ENCODE assay signal across 14 cellular contexts in genomic region chr9:134320195-134320885, GRCh38. TPM values are rescaled to one million over a fixed set of nuclear protein-coding genes. Genes with fewer than 3 reads are reported as not detected.
DNase-seq lines count a peak whose midpoint lies in the region; ATAC-seq, FAIRE-seq and TF ChIP-seq lines count a peak whose summit lies in the region.
"Had no signal": no experiment of that assay in that cellular context is flagged by ENCODE, and none has a peak within 500 bp of the region (broad histone marks: within the 10 kb centered on the region; RNA-seq: fewer than 3 reads in every experiment).

No MANE protein-coding gene starts in this region.

- no peak overlapping the region for H2BK120ac ChIP-seq in H1 (replicated peaks; ENCODE audit: low read depth, low read length)

- WGBS in H1 (ENCODE audit: extremely low coverage in 1 of 2, insufficient coverage in 1 of 2, insufficient read length in 1 of 2, insufficient replicate concordance in 2 of 2, low coverage in 1 of 2, low lambda C conversion rate in 2 of 2, missing lambda C conversion rate in 1 of 2), 2 experiments = 92% methylated on average over 20 of the region's 20 CpGs; no CpG with 5 or more reads in 1 of the 2 experiments
- WGBS in spleen, 5 donors = 77 to 91% (median 84%) methylated on average over 19 to 20 of the region's 20 CpGs

- peak overlapping the region; percentile 29; the same call in 1 of the 2 replicates for H2BK5ac ChIP-seq in H1 (ENCODE audit: low read depth, low read length)

- peak overlapping the region; percentile 36 for H4K5ac ChIP-seq in H1 (ENCODE audit: insufficient read length, low read depth, low read length)

- H3K36me3 ChIP-seq in H1 (ENCODE audit: control insufficient read depth in 2 of 4, insufficient read depth in 4 of 4, low read length in 3 of 4) (no peaks in the 10 kb centered on the region), lower lobe of right lung (no peaks in the 10 kb centered on the region), spleen (no peaks in the 10 kb centered on the region), PC-9 (ENCODE audit: low read depth) (no peaks in the 10 kb centered on the region)

- H4K91ac ChIP-seq in H1 (replicated peaks; ENCODE audit: insufficient read length, low read length) = peak overlapping the region; percentile 97

- H2BK12ac ChIP-seq in H1 (ENCODE audit: low read depth, low read length) = no peak overlapping the region; the same call in 1 of the 2 replicates

- H4K8ac ChIP-seq in H1 (ENCODE audit: extremely low read depth, insufficient read depth, low read length) = no peak overlapping the region

- no peak overlapping the region for H3K14ac ChIP-seq in H1 (ENCODE audit: insufficient read length)

- ATAC-seq in lower lobe of right lung (no peak), HG03457 (IDR thresholded peaks at IDR 0.05; ENCODE audit: unreplicated experiment) (no peak), GM21619 (IDR thresholded peaks at IDR 0.05; ENCODE audit: unreplicated experiment) (no peak)

- H3K79me1 ChIP-seq in H1 (ENCODE audit: low read depth, low read length) = no peaks in the 10 kb centered on the region

- no peak overlapping the region for H3K27ac ChIP-seq in H1 (ENCODE audit: low read depth, low read length)
- no peak overlapping the region for H3K27ac ChIP-seq in lower lobe of right lung
- H3K27ac ChIP-seq in spleen = peak overlapping the region in 5 of 8 donors; percentile 14 to 56 (median 36)
- no peak overlapping the region for H3K27ac ChIP-seq in PC-9

- peaks cover 0 to 6% (median 2%) of the 10 kb centered on the region in 4 experiments; a peak in 3 of 7 replicates for H3K27me3 ChIP-seq in H1 (replicated peaks in 1 of 4; ENCODE audit: control insufficient read depth in 3 of 4, extremely low read depth in 1 of 4, insufficient read depth in 3 of 4, low read length in 3 of 4)
- no peaks in the 10 kb centered on the region for H3K27me3 ChIP-seq in lower lobe of right lung (ENCODE audit: low read depth)
- H3K27me3 ChIP-seq in spleen (replicated peaks in 1 of 7) = peaks cover 0 to 10% (median 0%) of the 10 kb centered on the region in 7 donors
- H3K27me3 ChIP-seq in PC-9 (ENCODE audit: insufficient read depth, low read depth) = no peaks in the 10 kb centered on the region

- POLR2A ChIA-PET in H1 (lab: Charles Lee; ENCODE audit: partially characterized antibody) = interaction anchor here (1.1 kb wide), 1 partner anchor 20 kb away, joined by 3 read pairs; no protein-coding TSS in a partner anchor
- POLR2A ChIA-PET in PC-9 (lab: Charles Lee; ENCODE audit: unreplicated experiment) = no interaction called here

- H3F3A ChIP-seq in PC-9 (ENCODE audit: insufficient read depth, low read depth) = peaks cover 12% of the 10 kb centered on the region; the same call in 1 of the 2 replicates

- 0 out of 2 replicates have a peak overlapping the region, but pooled peaks have one; percentile 78 for H2AFZ ChIP-seq in H1 (ENCODE audit: low read length)
- no peak overlapping the region for H2AFZ ChIP-seq in PC-9

- H3K4me2 ChIP-seq in H1 (ENCODE audit: insufficient read depth in 1 of 2, low read depth in 2 of 2, low read length in 2 of 2) = 0 out of 4 replicates have a peak overlapping the region, but pooled peaks of 1 of the 2 experiments have one; percentile 19
- H3K4me2 ChIP-seq in PC-9 = no peak overlapping the region

- peak overlapping the region; percentile 21 for H3K4ac ChIP-seq in H1 (replicated peaks; ENCODE audit: insufficient read length, low read depth, low read length)

- no peak overlapping the region for H2BK20ac ChIP-seq in H1 (ENCODE audit: low read length)

- H3K9me3 ChIP-seq in H1 (ENCODE audit: insufficient read depth in 2 of 2, low read depth in 1 of 2, low read length in 1 of 2) (no peaks in the 10 kb centered on the region), lower lobe of right lung (no peaks in the 10 kb centered on the region), spleen (no peaks in the 10 kb centered on the region), PC-9 (ENCODE audit: insufficient read depth, low read depth) (no peaks in the 10 kb centered on the region)

- no peak overlapping the region for H3K23ac ChIP-seq in H1 (ENCODE audit: insufficient read length)

- no TSS peak for BruUV-seq in PC-9 (replicated peaks; lab: Mats Ljungman, UMichigan)

- no peak overlapping the region for H2BK15ac ChIP-seq in H1 (ENCODE audit: low read length)

- intact Hi-C loops in lower lobe of right lung (cut with DNase I) = no loop called here
- intact Hi-C loops in spleen (cut with DNase I; ENCODE audit: low total_unique reads) = loop anchor here (10.0 kb wide), 1 partner anchor 146 kb away; no protein-coding TSS in a partner anchor
- intact Hi-C loops in PC-9 (cut with micrococcal nuclease; ENCODE audit: unreplicated experiment) = no loop called here

- no peak overlapping the region for H3K9ac ChIP-seq in H1 (replicated peaks in 1 of 4; ENCODE audit: extremely low read depth in 1 of 4, low read depth in 3 of 4, low read length in 3 of 4)

- no peaks in the 10 kb centered on the region for H3K9me2 ChIP-seq in PC-9 (ENCODE audit: insufficient read depth)

- TF ChIP-seq RAD21 in H1 (IDR thresholded peaks at IDR 0.05 in 1 of 2, conservative IDR thresholded peaks at IDR 0.05 in 1 of 2; ENCODE audit: low read depth in 2 of 2, low read length in 2 of 2) = no peak

- CTCF ChIA-PET in H1 (lab: Charles Lee; ENCODE audit: partially characterized antibody) = interaction anchor here (0.9 to 2.6 kb wide), 8 partner anchors 9 to 149 kb away, joined by 3 to 6 read pairs (median 4); no protein-coding TSS in a partner anchor
- CTCF ChIA-PET in PC-9 (lab: Charles Lee) = interaction anchor here (0.6 kb wide), 2 partner anchors 517 to 582 kb away, joined by 3 to 11 read pairs; partner anchors contain the start of gene SARDH

- no peak for TF ChIP-seq EP300 in H1 (IDR thresholded peaks at IDR 0.05; ENCODE audit: borderline replicate concordance in 1 of 2, low read depth in 2 of 2, low read length in 2 of 2)

- H3K4me3 ChIP-seq in H1 (ENCODE audit: extremely low read depth in 1 of 4, insufficient read depth in 2 of 4, low read depth in 3 of 4, low read length in 4 of 4) (no peak overlapping the region), lower lobe of right lung (no peak overlapping the region), spleen (no peak overlapping the region), PC-9 (no peak overlapping the region)

- peaks cover 0 to 29% (median 18%) of the 10 kb centered on the region in 4 experiments; a peak in 6 of 7 replicates for H3K4me1 ChIP-seq in H1 (replicated peaks in 1 of 4; ENCODE audit: control insufficient read depth in 3 of 4, insufficient read depth in 4 of 4, low read length in 3 of 4)
- H3K4me1 ChIP-seq in lower lobe of right lung = peaks cover 14% of the 10 kb centered on the region
- H3K4me1 ChIP-seq in spleen = peaks cover 0 to 79% (median 28%) of the 10 kb centered on the region in 6 donors
- H3K4me1 ChIP-seq in PC-9 (replicated peaks; ENCODE audit: insufficient read depth) = peaks cover 8% of the 10 kb centered on the region

- peak overlapping the region; percentile 68 for H3K18ac ChIP-seq in H1 (ENCODE audit: extremely low read depth, low read length)

- TF ChIP-seq CTCF in H1 (IDR thresholded peaks at IDR 0.05; ENCODE audit: control extremely low read depth in 1 of 3, insufficient read depth in 1 of 3, low read depth in 1 of 3, low read length in 3 of 3) (no peak), lower lobe of right lung (IDR thresholded peaks at IDR 0.05) (no peak), spleen (IDR thresholded peaks at IDR 0.05 in 8 of 11, conservative IDR thresholded peaks at IDR 0.05 in 3 of 11) (no peak), PC-9 (conservative IDR thresholded peaks at IDR 0.05) (no peak)

- FAIRE-seq in H1 (lab: Jason Lieb, UNC) = no peak
- FAIRE-seq: endothelial cell of umbilical vein, GM12892, islet of Langerhans had no signal

- peaks cover 0 to 2% of the 10 kb centered on the region in 2 experiments for H4K20me1 ChIP-seq in H1 (replicated peaks in 1 of 2; ENCODE audit: control insufficient read depth in 1 of 2, insufficient read depth in 2 of 2, low read length in 2 of 2)
- no peaks in the 10 kb centered on the region for H4K20me1 ChIP-seq in PC-9 (ENCODE audit: insufficient read depth)

- peaks cover 3% of the 10 kb centered on the region; the same call in 1 of the 2 replicates for H3K23me2 ChIP-seq in H1 (ENCODE audit: low read depth, low read length)

- H3K56ac ChIP-seq in H1 (replicated peaks; ENCODE audit: insufficient read length, low read depth, low read length) = no peak overlapping the region

- peak; percentile 24 for DNase-seq in activated CD4-positive, alpha-beta T cell treated with anti-CD3 and anti-CD28 coated beads for 48 hours
- no peak for DNase-seq in activated CD4-positive, alpha-beta T cell treated with anti-CD3 and anti-CD28 coated beads for 1 hour
- DNase-seq in H1 (ENCODE audit: low read depth in 1 of 2, low spot score in 2 of 2) (no peak), lower lobe of right lung (peak; percentile 39), spleen (peak; percentile 74), PC-9 (no peak)
- DNase-seq: CD4-positive, alpha-beta memory T cell; NCI-H1417 treated with DMSO at 0.1 percent for 48 hours; stimulated activated CD4-positive, alpha-beta T cell treated with anti-CD3 and anti-CD28 coated beads, Interleukin-4, amount 100 ng/mL, for 4 hours had no signal

- H3K79me2 ChIP-seq in H1 (ENCODE audit: control insufficient read depth in 1 of 2, insufficient read depth in 2 of 2, low read length in 2 of 2) (no peaks in the 10 kb centered on the region), PC-9 (ENCODE audit: low read depth) (no peaks in the 10 kb centered on the region)

- TF ChIP-seq POLR2A in H1 (IDR thresholded peaks at IDR 0.05; ENCODE audit: control extremely low read depth in 1 of 2, low read depth in 2 of 2, low read length in 2 of 2) (no peak), spleen (IDR thresholded peaks at IDR 0.05) (no peak)

- no peak overlapping the region for H2AK5ac ChIP-seq in H1 (ENCODE audit: low read depth, low read length)

TF ChIP-seq in H1, 55 proteins besides CTCF, POLR2A, EP300 and RAD21 (continues in another document):
- TF ChIP-seq SIRT6 (IDR thresholded peaks at IDR 0.05; ENCODE audit: low read length) = no peak

RNA-seq across cellular contexts. Expression of gene RXRA, which starts 5.9 kb away (rescaled TPM):
- total RNA-seq in H1 (2021; fragmentation: NEBNext Ultra II Directional; extraction: Animal tissue kit (Norgen Biotek cat#: 25700)) = 28.1 and 29.4 TPM in 2 replicates
- 9.8 and 21.0 TPM in 2 replicates for polyA plus RNA-seq in H1 (2011; rRNA removed)
- polyA plus RNA-seq in H1 (2011; cell fraction: cytosol; rRNA removed) = 14.3 TPM
- polyA plus RNA-seq in H1 (2011; cell fraction: nucleus; rRNA removed) = 27.1 TPM
- polyA plus RNA-seq in H1 (2012, experiment 1 of 2) = 14.2 to 23.4 TPM (median 21.5 TPM) in 4 replicates
- polyA plus RNA-seq in H1 (2012, experiment 2 of 2) = 17.1 TPM
- polyA plus RNA-seq in H1 (2013, experiment 1 of 2) = 14.4 TPM
- 14.7 TPM for polyA plus RNA-seq in H1 (2013, experiment 2 of 2)
- 9.7 and 12.2 TPM in 2 replicates for polyA minus RNA-seq in H1 (2011; rRNA and poly(A)+ RNA removed)
- polyA minus RNA-seq in H1 (2011; cell fraction: cytosol; rRNA and poly(A)+ RNA removed) = 14.5 TPM
- 13.4 TPM for polyA minus RNA-seq in H1 (2011; cell fraction: nucleus; rRNA and poly(A)+ RNA removed)
- 85.7 TPM for total RNA-seq in lower lobe of right lung
- total RNA-seq in spleen = 100 to 1,000 TPM in 2 of 7 donors, 10 to 100 TPM in 5; 67.7 to 116 (median 95.6) TPM
- 10 to 100 TPM; 10.9 to 40.4 (median 11.9) TPM for polyA plus RNA-seq in spleen
- 116 and 146 TPM in 2 replicates for total RNA-seq in PC-9 (2021)

Comparison
In these comparisons a context has a peak if more than half of its experiments do, and no peak if none do; other contexts are left out.
1. DNase-seq: peak in activated CD4-positive, alpha-beta T cell treated with anti-CD3 and anti-CD28 coated beads for 48 hours (single experiment), lower lobe of right lung (single experiment) and spleen (single experiment); none in activated CD4-positive, alpha-beta T cell treated with anti-CD3 and anti-CD28 coated beads for 1 hour (single experiment), H1 (0 of 2) and PC-9 (0 of 2).
2. H3K27ac ChIP-seq: peak in spleen (5 of 8); none in H1 (single experiment), lower lobe of right lung (single experiment) and PC-9 (single experiment).